ENCODE assay signal across 10 cellular contexts in genomic region chr5:95392593-95393182, GRCh38. TPM values are rescaled to one million over a fixed set of nuclear protein-coding genes. Genes with fewer than 3 reads are reported as not detected.
A peak's percentile ranks its signal among the peaks of the same experiment; 100 is the strongest.
DNase-seq lines count a peak whose midpoint lies in the region; ATAC-seq and TF ChIP-seq lines count a peak whose summit lies in the region.
"Had no signal": no experiment of that assay in that cellular context is flagged by ENCODE, and none has a peak within 500 bp of the region (broad histone marks: within the 10 kb centered on the region; RNA-seq: fewer than 3 reads in every experiment).

No MANE protein-coding gene starts in this region.

- H3K4me3 ChIP-seq in KMS-11 (IDR thresholded peaks at IDR 0.05; ENCODE audit: insufficient read depth, low read depth, low read length) (no peak overlapping the region), iPS-18a (ENCODE audit: low read length) (no peak overlapping the region)

- no peak overlapping the region for H3K9ac ChIP-seq in KMS-11
- H3K9ac ChIP-seq in iPS-18a (ENCODE audit: low read length), result peak overlapping the region; percentile 60

- no peak overlapping the region for H3K4me2 ChIP-seq in KMS-11

- H4K20me1 ChIP-seq in KMS-11 (ENCODE audit: insufficient read depth), result no peaks in the 10 kb centered on the region

- H3K27me3 ChIP-seq in KMS-11 (ENCODE audit: insufficient read depth, low read depth) (no peaks in the 10 kb centered on the region), iPS-18a (ENCODE audit: control insufficient read depth, insufficient read depth, low read length) (no peaks in the 10 kb centered on the region)

- intact Hi-C loops in sciatic nerve (cut with DNase I), result no loop called here

- no peak for TF ChIP-seq CTCF in KMS-11 (conservative IDR thresholded peaks at IDR 0.05; ENCODE audit: low read depth, low read length)

- H3K36me3 ChIP-seq in KMS-11 (ENCODE audit: insufficient read depth) (no peaks in the 10 kb centered on the region), iPS-18a (ENCODE audit: control insufficient read depth, low read depth, low read length) (no peaks in the 10 kb centered on the region)

- H3K27ac ChIP-seq in KMS-11 (0 out of 2 replicates have a peak overlapping the region, but pooled peaks have one; percentile 7), iPS-18a (ENCODE audit: low read length) (peak overlapping the region; percentile 70)

- H3K9me3 ChIP-seq in iPS-18a (ENCODE audit: control insufficient read depth, low read depth, low read length), result no peaks in the 10 kb centered on the region
- H3K9me3 ChIP-seq: Caco-2 had no signal

- H3K79me2 ChIP-seq in KMS-11 (ENCODE audit: insufficient read depth, low read depth), result no peaks in the 10 kb centered on the region

- DNase-seq in CD1c-positive myeloid dendritic cell (ENCODE audit: extremely low spot score), result peak; percentile 7
- DNase-seq in UCSD-AML1 (lab: John Stamatoyannopoulos, UW; ENCODE audit: unreplicated experiment), result peak; percentile 9
- no peak for DNase-seq in sciatic nerve (ENCODE audit: low spot score)
- no peak for DNase-seq in stimulated activated naive CD4-positive, alpha-beta T cell (lab: John Stamatoyannopoulos, UW)
- DNase-seq in NCI-H446 (lab: John Stamatoyannopoulos, UW), result no peak
- DNase-seq: anterior cingulate cortex had no signal

- H2AFZ ChIP-seq in KMS-11 (ENCODE audit: low read depth), result 0 out of 2 replicates have a peak overlapping the region, but pooled peaks have one; percentile 8

- H3K4me1 ChIP-seq in KMS-11 (ENCODE audit: low read depth, poor library complexity, severe bottlenecking) (peaks cover 6% of the 10 kb centered on the region), iPS-18a (ENCODE audit: control insufficient read depth, low read depth, low read length) (peaks cover 9% of the 10 kb centered on the region)
- H3K4me1 ChIP-seq: Caco-2 had no signal

- ATAC-seq in sciatic nerve, result no peak
- no peak for ATAC-seq in HG03175 (IDR thresholded peaks at IDR 0.05; ENCODE audit: unreplicated experiment)

RNA-seq across cellular contexts. Expression of gene FAM81B, which starts 1.5 kb away (rescaled TPM):
- not detected for total RNA-seq in sciatic nerve
- total RNA-seq: Caco-2 had no signal

Comparison
In these comparisons a context has a peak if more than half of its experiments do, and no peak if none do; other contexts are left out.
1. DNase-seq: peak in CD1c-positive myeloid dendritic cell (single experiment) and UCSD-AML1 (single experiment); none in sciatic nerve (single experiment), stimulated activated naive CD4-positive, alpha-beta T cell (0 of 6) and NCI-H446 (0 of 2).